16 cellular contexts compared by ENCODE assay signal in the genomic region with DNA sequence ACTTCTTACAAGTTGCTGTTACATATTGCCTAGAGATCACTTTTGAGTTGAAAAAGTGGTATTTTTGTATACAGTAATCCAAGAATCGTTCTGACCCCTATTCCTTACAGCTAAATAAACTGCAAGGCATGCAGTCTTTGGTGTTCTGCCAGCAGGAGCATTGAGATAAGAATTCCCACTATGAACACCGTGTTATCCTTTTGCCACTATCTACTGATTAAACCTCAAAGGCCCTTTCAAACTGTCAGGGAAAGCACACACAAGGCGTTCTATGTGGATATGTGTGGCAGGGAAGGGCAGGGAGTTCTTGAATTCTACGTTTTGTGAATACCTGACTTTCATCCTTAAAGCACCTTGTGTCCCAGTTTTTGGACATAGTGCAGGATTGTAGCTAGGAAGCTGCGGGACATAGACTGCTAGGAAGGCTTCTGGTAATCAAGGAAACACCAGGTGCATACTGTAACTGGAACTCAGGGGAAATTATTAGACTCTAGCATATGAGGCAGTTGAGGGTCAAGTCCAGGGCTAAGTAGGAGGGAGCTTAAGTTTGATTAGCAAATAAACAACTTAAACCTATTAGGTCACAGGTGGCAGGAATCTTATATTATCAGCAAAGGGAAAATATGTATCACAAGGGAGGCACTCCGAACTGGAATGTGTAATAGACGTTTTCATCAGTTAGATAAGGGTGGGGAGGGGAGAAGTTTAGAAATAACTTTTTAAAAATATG.
A peak's percentile ranks its signal among the peaks of the same experiment; 100 is the strongest.
DNase-seq lines count a peak whose midpoint lies in the region; ATAC-seq, FAIRE-seq and TF ChIP-seq lines count a peak whose summit lies in the region.
"Had no signal": no experiment of that assay in that cellular context is flagged by ENCODE, and none has a peak within 500 bp of the region (broad histone marks: within the 10 kb centered on the region; RNA-seq: fewer than 3 reads in every experiment).

No MANE protein-coding gene starts in this region.

- H3K4me1 ChIP-seq in endodermal cell (ENCODE audit: control insufficient read depth, insufficient read depth, low read length) (peaks cover 6% of the 10 kb centered on the region), aorta (ENCODE audit: control insufficient read depth in 1 of 2, insufficient read depth in 2 of 2, low read length in 2 of 2) (no peaks in the 10 kb centered on the region)
- no peaks in the 10 kb centered on the region for H3K4me1 ChIP-seq in naive thymus-derived CD4-positive, alpha-beta T cell (ENCODE audit: control insufficient read depth in 2 of 2, insufficient read depth in 2 of 2, low read length in 2 of 2)
- H3K4me1 ChIP-seq: BE2C, SJSA1 had no signal

- H3K9me3 ChIP-seq in endodermal cell (ENCODE audit: control insufficient read depth, low read length) (no peaks in the 10 kb centered on the region), aorta (ENCODE audit: control insufficient read depth, low read length) (no peaks in the 10 kb centered on the region)
- H3K9me3 ChIP-seq in naive thymus-derived CD4-positive, alpha-beta T cell (ENCODE audit: control insufficient read depth in 2 of 3, low read length in 3 of 3): no peaks in the 10 kb centered on the region
- H3K9me3 ChIP-seq: BE2C, SJSA1 had no signal

- no peak overlapping the region for H3K27ac ChIP-seq in endodermal cell (ENCODE audit: low read depth, low read length)
- no peak overlapping the region for H3K27ac ChIP-seq in aorta (ENCODE audit: low read depth in 1 of 2, low read length in 2 of 2)
- no peak overlapping the region for H3K27ac ChIP-seq in naive thymus-derived CD4-positive, alpha-beta T cell (ENCODE audit: low read depth, low read length)
- H3K27ac ChIP-seq: KMS-11, SJSA1 had no signal

- peaks cover 23% of the 10 kb centered on the region for H3K4me1 Mint-ChIP-seq in endodermal cell
- H3K4me1 Mint-ChIP-seq in progenitor cell of endocrine pancreas (ENCODE audit: low read depth): peaks cover 18% of the 10 kb centered on the region
- H3K4me1 Mint-ChIP-seq in naive thymus-derived CD4-positive, alpha-beta T cell: no peaks in the 10 kb centered on the region

- peak; percentile 80 for FAIRE-seq in D721Med (lab: Jason Lieb, UNC)

- H3K9me3 Mint-ChIP-seq in endodermal cell (no peaks in the 10 kb centered on the region), progenitor cell of endocrine pancreas (ENCODE audit: low read depth) (no peaks in the 10 kb centered on the region)
- peaks cover 0 to 5% (median 1%) of the 10 kb centered on the region in 11 donors for H3K9me3 Mint-ChIP-seq in naive thymus-derived CD4-positive, alpha-beta T cell

- H3K36me3 ChIP-seq in endodermal cell (ENCODE audit: control insufficient read depth, insufficient read depth, low read length) (no peaks in the 10 kb centered on the region), aorta (ENCODE audit: control insufficient read depth in 1 of 2, insufficient read depth in 2 of 2, low read length in 1 of 2) (no peaks in the 10 kb centered on the region)
- H3K36me3 ChIP-seq in naive thymus-derived CD4-positive, alpha-beta T cell (ENCODE audit: control insufficient read depth in 2 of 3, insufficient read depth in 3 of 3, low read length in 3 of 3): no peaks in the 10 kb centered on the region
- H3K36me3 ChIP-seq: BE2C, SJSA1 had no signal

- no peak overlapping the region for H3K9ac ChIP-seq in endodermal cell (ENCODE audit: extremely low read depth, low read length, poor library complexity, severe bottlenecking)
- H3K9ac ChIP-seq: KMS-11 had no signal

- H3K4me3 Mint-ChIP-seq in endodermal cell: no peak overlapping the region
- H3K4me3 Mint-ChIP-seq in progenitor cell of endocrine pancreas (ENCODE audit: low read depth): no peak overlapping the region
- H3K4me3 Mint-ChIP-seq in naive thymus-derived CD4-positive, alpha-beta T cell: no peak overlapping the region

- H3K27me3 Mint-ChIP-seq in endodermal cell (ENCODE audit: insufficient read depth) (peaks cover 2% of the 10 kb centered on the region), progenitor cell of endocrine pancreas (peaks cover 5% of the 10 kb centered on the region)
- no peaks in the 10 kb centered on the region for H3K27me3 Mint-ChIP-seq in naive thymus-derived CD4-positive, alpha-beta T cell

- H3K36me3 Mint-ChIP-seq in endodermal cell (ENCODE audit: low read depth) (no peaks in the 10 kb centered on the region), progenitor cell of endocrine pancreas (ENCODE audit: insufficient read depth) (no peaks in the 10 kb centered on the region)
- no peaks in the 10 kb centered on the region for H3K36me3 Mint-ChIP-seq in naive thymus-derived CD4-positive, alpha-beta T cell

- H3K27me3 ChIP-seq in endodermal cell (ENCODE audit: control insufficient read depth, insufficient read depth, low read length, poor library complexity, severe bottlenecking): no peaks in the 10 kb centered on the region
- H3K27me3 ChIP-seq in aorta (ENCODE audit: control insufficient read depth in 1 of 2, insufficient read depth in 2 of 2, low read length in 1 of 2): no peaks in the 10 kb centered on the region
- no peaks in the 10 kb centered on the region for H3K27me3 ChIP-seq in naive thymus-derived CD4-positive, alpha-beta T cell (ENCODE audit: control insufficient read depth in 2 of 2, insufficient read depth in 2 of 2, low read length in 2 of 2)
- H3K27me3 ChIP-seq: BE2C, SJSA1 had no signal

- 61% methylated on average over 5 to 7 of the region's 7 CpGs for WGBS in endodermal cell (ENCODE audit: insufficient coverage in 1 of 2, insufficient read length in 1 of 2), 2 experiments
- WGBS in aorta, 2 donors: 24 to 34% methylated on average over 7 of the region's 7 CpGs

- DNase-seq in D721Med (ENCODE audit: insufficient read length, low spot score): no peak
- DNase-seq in NCI-H146 treated with DMSO at 0.1 percent for 48 hours (lab: John Stamatoyannopoulos, UW; ENCODE audit: unreplicated experiment): peak; percentile 30
- peak; percentile 47 for DNase-seq in endodermal cell
- DNase-seq in progenitor cell of endocrine pancreas (ENCODE audit: low spot score, unreplicated experiment): no peak
- DNase-seq in aorta: no peak
- no peak for DNase-seq in naive thymus-derived CD4-positive, alpha-beta T cell
- DNase-seq in RPMI8226: no peak
- DNase-seq: BE2C, DMS79 treated with DMSO at 0.1 percent for 48 hours, IMR-90, NCI-H1105 treated with DMSO at 0.1 percent for 48 hours, NCI-H187, NCI-H446 treated with DMSO at 0.1 percent for 48 hours, NCI-H526 treated with DMSO at 0.1 percent for 48 hours had no signal

- H3K27ac Mint-ChIP-seq in endodermal cell (no peak overlapping the region), progenitor cell of endocrine pancreas (peak overlapping the region; percentile 11)
- H3K27ac Mint-ChIP-seq in naive thymus-derived CD4-positive, alpha-beta T cell: no peak overlapping the region

- H3K4me3 ChIP-seq in endodermal cell (ENCODE audit: low read length) (peak overlapping the region; percentile 0), aorta (ENCODE audit: low read length in 2 of 2) (no peak overlapping the region)
- no peak overlapping the region for H3K4me3 ChIP-seq in naive thymus-derived CD4-positive, alpha-beta T cell (ENCODE audit: low read length)
- H3K4me3 ChIP-seq: SJSA1 had no signal

- POLR2A ChIA-PET in naive thymus-derived CD4-positive, alpha-beta T cell (lab: Charles Lee): no interaction called here

- ATAC-seq in aorta (ENCODE audit: low FRiP score): no peak
- no peak for ATAC-seq in naive thymus-derived CD4-positive, alpha-beta T cell

- TF ChIP-seq CTCF in D721Med (IDR thresholded peaks at IDR 0.05; ENCODE audit: insufficient read depth, missing control alignments) (no peak), endodermal cell (conservative IDR thresholded peaks at IDR 0.05) (no peak), progenitor cell of endocrine pancreas (IDR thresholded peaks at IDR 0.05; ENCODE audit: unreplicated experiment) (no peak)

- CTCF ChIA-PET in naive thymus-derived CD4-positive, alpha-beta T cell (lab: Charles Lee): no interaction called here

- intact Hi-C loops in aorta (cut with DNase I): no loop called here
- intact Hi-C loops in naive thymus-derived CD4-positive, alpha-beta T cell (cut with micrococcal nuclease): no loop called here

Comparison
In these comparisons a context has a peak if more than half of its experiments do, and no peak if none do; other contexts are left out.
1. DNase-seq: peak in NCI-H146 treated with DMSO at 0.1 percent for 48 hours (single experiment) and endodermal cell (single experiment); none in D721Med (single experiment), progenitor cell of endocrine pancreas (single experiment), aorta (0 of 2), naive thymus-derived CD4-positive, alpha-beta T cell (0 of 9) and RPMI8226 (single experiment).